Comparison of ENCODE assay signal across 22 cellular contexts in genomic region chr16:22330326-22330725, GRCh38. TPM values are rescaled to one million over a fixed set of nuclear protein-coding genes. Genes with fewer than 3 reads are reported as not detected.
DNase-seq lines count a peak whose midpoint lies in the region; ATAC-seq and TF ChIP-seq lines count a peak whose summit lies in the region.
"Had no signal": no experiment of that assay in that cellular context is flagged by ENCODE, and none has a peak within 500 bp of the region (broad histone marks: within the 10 kb centered on the region; RNA-seq: fewer than 3 reads in every experiment).

No MANE protein-coding gene starts in this region.

- H2BK5ac ChIP-seq in neuronal stem cell (ENCODE audit: low read length) = no peak overlapping the region

- TF ChIP-seq EP300 in gastroesophageal sphincter (IDR thresholded peaks at IDR 0.05) = no peak

- no peak overlapping the region for H2BK15ac ChIP-seq in neuronal stem cell (ENCODE audit: low read length)

- H3K27ac Mint-ChIP-seq in activated CD4-positive, alpha-beta T cell treated with anti-CD3 and anti-CD28 coated beads, Interleukin-2, amount 10 ng/mL, durations not matched to agents 24 days and 14 days = peak overlapping the region; percentile 9
- peak overlapping the region; percentile 8 for H3K27ac Mint-ChIP-seq in CD8-positive, alpha-beta T cell
- peak overlapping the region; percentile 69 for H3K27ac Mint-ChIP-seq in activated T-helper 17 cell treated with anti-CD3 and anti-CD28 coated beads, Interleukin-2, amount 50 U/mL, for 72 hours

- no peak overlapping the region for H3K27ac ChIP-seq in CD8-positive, alpha-beta T cell (ENCODE audit: low read depth, low read length)
- H3K27ac ChIP-seq in neuronal stem cell (replicated peaks; ENCODE audit: low read length) (no peak overlapping the region), gastroesophageal sphincter (no peak overlapping the region)
- H3K27ac ChIP-seq: cardiac muscle cell, vagina had no signal

- no peak overlapping the region for H3K14ac ChIP-seq in neuronal stem cell (ENCODE audit: low read length)

- no peaks in the 10 kb centered on the region for H3K4me1 ChIP-seq in CD8-positive, alpha-beta T cell (ENCODE audit: insufficient read depth, low read length)
- H3K4me1 ChIP-seq in neuronal stem cell (ENCODE audit: control insufficient read depth in 2 of 2, insufficient read depth in 1 of 2, low read depth in 1 of 2, low read length in 2 of 2) (no peaks in the 10 kb centered on the region), gastroesophageal sphincter (peaks cover 0 to 14% (median 0%) of the 10 kb centered on the region in 3 donors)

- H3K18ac ChIP-seq in neuronal stem cell (ENCODE audit: low read length) = no peak overlapping the region

- H2AK5ac ChIP-seq in neuronal stem cell (ENCODE audit: low read depth, low read length) = no peak overlapping the region

- no CpG with 5 or more reads among the region's 4 CpGs for WGBS in neuronal stem cell (ENCODE audit: extremely low coverage in 2 of 2, insufficient read length in 2 of 2, insufficient replicate concordance in 1 of 2), 2 donors
- 36% methylated on average over 3 to 4 of the region's 4 CpGs for WGBS in gastroesophageal sphincter (ENCODE audit: low coverage in 1 of 2), 2 donors

- no peak for TF ChIP-seq POLR2A in gastroesophageal sphincter (IDR thresholded peaks at IDR 0.05)

- ATAC-seq in CD8-positive, alpha-beta T cell = no peak
- no peak for ATAC-seq in activated T-helper 17 cell treated with anti-CD3 and anti-CD28 coated beads, Interleukin-2, amount 50 U/mL, for 72 hours (replicated peaks)
- no peak for ATAC-seq in gastroesophageal sphincter
- ATAC-seq: left ventricle myocardium superior had no signal

- no peaks in the 10 kb centered on the region for H3K9me3 ChIP-seq in CD8-positive, alpha-beta T cell (ENCODE audit: low read length)
- H3K9me3 ChIP-seq in neuronal stem cell (replicated peaks in 1 of 2; ENCODE audit: control insufficient read depth in 2 of 2, insufficient read depth in 1 of 2, low read depth in 1 of 2, low read length in 2 of 2) (peaks cover 3 to 9% of the 10 kb centered on the region in 2 donors), gastroesophageal sphincter (no peaks in the 10 kb centered on the region)
- H3K9me3 ChIP-seq: vagina had no signal

- H3K79me1 ChIP-seq in neuronal stem cell (ENCODE audit: low read depth, low read length) = peaks cover 2% of the 10 kb centered on the region

- intact Hi-C loops in activated CD4-positive, alpha-beta T cell treated with anti-CD3 and anti-CD28 coated beads, Interleukin-2, amount 10 ng/mL, durations not matched to agents 24 days and 14 days (cut with micrococcal nuclease) = no loop called here
- intact Hi-C loops in CD8-positive, alpha-beta T cell (cut with DNase I, micrococcal nuclease) = loop anchor here in 1 of 2 experiments (10.0 kb wide), 1 partner anchor 84 kb away; no protein-coding TSS in a partner anchor

- H2AFZ ChIP-seq in neuronal stem cell (ENCODE audit: low read length) = no peak overlapping the region

- no peak overlapping the region for H3K9ac ChIP-seq in neuronal stem cell (ENCODE audit: low read depth, low read length, poor library complexity)
- H3K9ac ChIP-seq: BLaER1 treated with 17β-estradiol and CSF1 and Interleukin-3, amounts not matched to agents 10 nM and 100 nM had no signal

- H4K91ac ChIP-seq in neuronal stem cell (ENCODE audit: low read depth, low read length, poor library complexity) = no peak overlapping the region

- H3K4me3 ChIP-seq in CD8-positive, alpha-beta T cell (ENCODE audit: low read depth, low read length) = no peak overlapping the region
- no peak overlapping the region for H3K4me3 ChIP-seq in neuronal stem cell (ENCODE audit: low read length in 2 of 2)
- no peak overlapping the region for H3K4me3 ChIP-seq in gastroesophageal sphincter
- H3K4me3 ChIP-seq: BLaER1 treated with 17β-estradiol and CSF1 and Interleukin-3, amounts not matched to agents 10 nM and 100 nM; cardiac muscle cell; vagina had no signal

- H3K9me3 Mint-ChIP-seq in activated CD4-positive, alpha-beta T cell treated with anti-CD3 and anti-CD28 coated beads, Interleukin-2, amount 10 ng/mL, durations not matched to agents 24 days and 14 days = no peaks in the 10 kb centered on the region
- H3K9me3 Mint-ChIP-seq in CD8-positive, alpha-beta T cell = no peaks in the 10 kb centered on the region
- no peaks in the 10 kb centered on the region for H3K9me3 Mint-ChIP-seq in activated T-helper 17 cell treated with anti-CD3 and anti-CD28 coated beads, Interleukin-2, amount 50 U/mL, for 72 hours

- H3K36me3 Mint-ChIP-seq in activated CD4-positive, alpha-beta T cell treated with anti-CD3 and anti-CD28 coated beads, Interleukin-2, amount 10 ng/mL, durations not matched to agents 24 days and 14 days (ENCODE audit: low read depth) = peaks cover 74% of the 10 kb centered on the region
- H3K36me3 Mint-ChIP-seq in CD8-positive, alpha-beta T cell = peaks cover 91% of the 10 kb centered on the region
- peaks cover 93% of the 10 kb centered on the region for H3K36me3 Mint-ChIP-seq in activated T-helper 17 cell treated with anti-CD3 and anti-CD28 coated beads, Interleukin-2, amount 50 U/mL, for 72 hours (ENCODE audit: low read depth)

- DNase-seq in activated CD4-positive, alpha-beta T cell treated with anti-CD3 and anti-CD28 coated beads, Interleukin-2, amount 10 ng/mL, durations not matched to agents 24 days and 14 days = no peak
- DNase-seq in activated CD4-positive, alpha-beta T cell treated with anti-CD3 and anti-CD28 coated beads for 48 hours = no peak
- DNase-seq in CD8-positive, alpha-beta T cell = no peak
- DNase-seq in neuronal stem cell (ENCODE audit: low spot score) (no peak), GF-D8 (lab: John Stamatoyannopoulos, UW) (no peak), DMS53 treated with DMSO at 0.1 percent for 48 hours (lab: John Stamatoyannopoulos, UW; ENCODE audit: unreplicated experiment) (no peak)
- DNase-seq: amniotic stem cell; dermis blood vessel endothelial cell; GDM1; immature natural killer cell; left ventricle myocardium superior; NCI-H1417 treated with DMSO at 0.1 percent for 48 hours; NCI-H2107; NCI-H510A treated with DMSO at 0.1 percent for 48 hours; nucleus accumbens; retina; stimulated activated CD4-positive, alpha-beta T cell treated with anti-CD3 and anti-CD28 coated beads, Interleukin-12 subunit alpha, Interleukin-12 subunit beta, amount 100 ng/mL, for 4 hours had no signal

- H4K8ac ChIP-seq in neuronal stem cell (ENCODE audit: low read depth, low read length) = no peak overlapping the region

- no peak overlapping the region for H3K4ac ChIP-seq in neuronal stem cell (ENCODE audit: low read length)

- H3K23ac ChIP-seq in neuronal stem cell (ENCODE audit: low read depth, low read length, poor library complexity) = no peak overlapping the region

- H2BK12ac ChIP-seq in neuronal stem cell (ENCODE audit: low read length) = no peak overlapping the region

- peak overlapping the region; percentile 11 for H3K4me2 ChIP-seq in neuronal stem cell (ENCODE audit: insufficient read depth, low read length, poor library complexity, severe bottlenecking)

- peaks cover 4% of the 10 kb centered on the region for H3K4me1 Mint-ChIP-seq in activated CD4-positive, alpha-beta T cell treated with anti-CD3 and anti-CD28 coated beads, Interleukin-2, amount 10 ng/mL, durations not matched to agents 24 days and 14 days
- peaks cover 18% of the 10 kb centered on the region for H3K4me1 Mint-ChIP-seq in CD8-positive, alpha-beta T cell (ENCODE audit: low read depth)
- peaks cover 9% of the 10 kb centered on the region for H3K4me1 Mint-ChIP-seq in activated T-helper 17 cell treated with anti-CD3 and anti-CD28 coated beads, Interleukin-2, amount 50 U/mL, for 72 hours
- H3K4me1 Mint-ChIP-seq: immature natural killer cell had no signal

- H3K4me3 Mint-ChIP-seq in activated CD4-positive, alpha-beta T cell treated with anti-CD3 and anti-CD28 coated beads, Interleukin-2, amount 10 ng/mL, durations not matched to agents 24 days and 14 days = no peak overlapping the region
- H3K4me3 Mint-ChIP-seq in CD8-positive, alpha-beta T cell = no peak overlapping the region
- no peak overlapping the region for H3K4me3 Mint-ChIP-seq in activated T-helper 17 cell treated with anti-CD3 and anti-CD28 coated beads, Interleukin-2, amount 50 U/mL, for 72 hours
- H3K4me3 Mint-ChIP-seq: immature natural killer cell had no signal

- TF ChIP-seq CTCF in CD8-positive, alpha-beta T cell (IDR thresholded peaks at IDR 0.05) = no peak
- no peak for TF ChIP-seq CTCF in gastroesophageal sphincter (IDR thresholded peaks at IDR 0.05)

- POLR2A ChIA-PET in CD8-positive, alpha-beta T cell (lab: Charles Lee) = interaction anchor here (1.0 to 1.2 kb wide), 3 partner anchors 16 to 43 kb away, joined by 3 to 6 read pairs (median 5); no protein-coding TSS in a partner anchor

- peaks cover 50% of the 10 kb centered on the region for H3K36me3 ChIP-seq in CD8-positive, alpha-beta T cell (ENCODE audit: insufficient read depth, low read length)
- peaks cover 56 to 89% of the 10 kb centered on the region in 2 donors for H3K36me3 ChIP-seq in neuronal stem cell (replicated peaks in 1 of 2; ENCODE audit: control insufficient read depth in 2 of 2, insufficient read depth in 2 of 2, low read length in 2 of 2)
- H3K36me3 ChIP-seq in gastroesophageal sphincter = peaks cover 0 to 87% of the 10 kb centered on the region in 2 donors

- H3K27me3 ChIP-seq in CD8-positive, alpha-beta T cell (ENCODE audit: insufficient read depth, low read length) = no peaks in the 10 kb centered on the region
- H3K27me3 ChIP-seq in neuronal stem cell (ENCODE audit: control insufficient read depth in 3 of 3, insufficient read depth in 3 of 3, low read depth in 1 of 3, low read length in 3 of 3) (no peaks in the 10 kb centered on the region), gastroesophageal sphincter (no peaks in the 10 kb centered on the region)
- H3K27me3 ChIP-seq: BLaER1 treated with 17β-estradiol and CSF1 and Interleukin-3, amounts not matched to agents 10 nM and 100 nM; cardiac muscle cell; vagina had no signal

- H3K27me3 Mint-ChIP-seq in activated CD4-positive, alpha-beta T cell treated with anti-CD3 and anti-CD28 coated beads, Interleukin-2, amount 10 ng/mL, durations not matched to agents 24 days and 14 days = no peaks in the 10 kb centered on the region
- H3K27me3 Mint-ChIP-seq in CD8-positive, alpha-beta T cell (ENCODE audit: low read depth) = no peaks in the 10 kb centered on the region
- no peaks in the 10 kb centered on the region for H3K27me3 Mint-ChIP-seq in activated T-helper 17 cell treated with anti-CD3 and anti-CD28 coated beads, Interleukin-2, amount 50 U/mL, for 72 hours

- CTCF ChIA-PET in CD8-positive, alpha-beta T cell (lab: Charles Lee) = interaction anchor here (0.6 to 1.8 kb wide), 4 partner anchors 9 to 383 kb away, joined by 3 to 7 read pairs (median 4); no protein-coding TSS in a partner anchor

- no peak overlapping the region for H2BK120ac ChIP-seq in neuronal stem cell (ENCODE audit: low read depth, low read length)

RNA-seq across cellular contexts. Expression of gene POLR3E, which starts 33.1 kb away (rescaled TPM):
- total RNA-seq in activated CD4-positive, alpha-beta T cell treated with anti-CD3 and anti-CD28 coated beads, Interleukin-2, amount 10 ng/mL, durations not matched to agents 24 days and 14 days = 102 and 111 TPM in 2 replicates
- total RNA-seq in CD8-positive, alpha-beta T cell = 100 to 1,000 TPM; 300 to 307 TPM
- 10 to 100 TPM; 48.9 to 76.2 TPM for total RNA-seq in activated T-helper 17 cell treated with anti-CD3 and anti-CD28 coated beads, Interleukin-2, amount 50 U/mL, for 72 hours
- polyA plus RNA-seq in neuronal stem cell (2013, experiment 1 of 2) = 36.5 TPM
- polyA plus RNA-seq in neuronal stem cell (2013, experiment 2 of 2) = 36.0 TPM
- total RNA-seq in gastroesophageal sphincter = 10 to 100 TPM; 34.9 to 55.4 (median 48.3) TPM

RNA-seq across cellular contexts. Expression of gene CDR2, which starts 44.1 kb away (rescaled TPM):
- 38.2 and 40.9 TPM in 2 replicates for total RNA-seq in activated CD4-positive, alpha-beta T cell treated with anti-CD3 and anti-CD28 coated beads, Interleukin-2, amount 10 ng/mL, durations not matched to agents 24 days and 14 days
- total RNA-seq in CD8-positive, alpha-beta T cell = 100 to 1,000 TPM; 119 to 120 TPM
- 10 to 100 TPM; 26.3 to 41.0 TPM for total RNA-seq in activated T-helper 17 cell treated with anti-CD3 and anti-CD28 coated beads, Interleukin-2, amount 50 U/mL, for 72 hours
- 17.4 TPM for polyA plus RNA-seq in neuronal stem cell (2013, experiment 1 of 2)
- polyA plus RNA-seq in neuronal stem cell (2013, experiment 2 of 2) = 17.2 TPM
- total RNA-seq in gastroesophageal sphincter = 10 to 100 TPM; 36.1 to 48.3 (median 41.7) TPM

Comparison
In these comparisons a context has a peak if more than half of its experiments do, and no peak if none do; other contexts are left out.
1. H3K27ac Mint-ChIP-seq: peak in every context shown above with its lines; median percentile 69 in activated T-helper 17 cell treated with anti-CD3 and anti-CD28 coated beads, Interleukin-2, amount 50 U/mL, for 72 hours; 9 in activated CD4-positive, alpha-beta T cell treated with anti-CD3 and anti-CD28 coated beads, Interleukin-2, amount 10 ng/mL, durations not matched to agents 24 days and 14 days; 8 in CD8-positive, alpha-beta T cell.